10 cellular contexts compared by ENCODE assay signal in genomic region chr4:170157670-170158069, GRCh38.
"Had no signal": no experiment of that assay in that cellular context is flagged by ENCODE, and none has a peak within 500 bp of the region (broad histone marks: within the 10 kb centered on the region; RNA-seq: fewer than 3 reads in every experiment).

No MANE protein-coding gene starts in this region.

- ATAC-seq: HCT116 had no signal

- H3K36me3 ChIP-seq: HAP-1 had no signal

- H3K4me2 ChIP-seq: KMS-11 had no signal

- FAIRE-seq: HTR-8/SVneo had no signal

- H3K4me1 ChIP-seq: HAP-1 had no signal

- H2AFZ ChIP-seq: GM23248 had no signal

- H3K27ac ChIP-seq: GM23248, KMS-11 had no signal

- H3K4me3 ChIP-seq: GM23248, HAP-1 had no signal

- H3K9ac ChIP-seq: GM23248, KMS-11 had no signal

- DNase-seq: GM23248, GOT3, H7, HFFc6, Karpas-422, KBM-7 had no signal
